In genomic region chr2:32926708-32927084, GRCh38 we compare ENCODE assay signal across 12 cellular contexts. TPM values are rescaled to one million over a fixed set of nuclear protein-coding genes. Genes with fewer than 3 reads are reported as not detected.
A peak's percentile ranks its signal among the peaks of the same experiment; 100 is the strongest.
DNase-seq lines count a peak whose midpoint lies in the region; ATAC-seq and TF ChIP-seq lines count a peak whose summit lies in the region.
"Had no signal": no experiment of that assay in that cellular context is flagged by ENCODE, and none has a peak within 500 bp of the region (broad histone marks: within the 10 kb centered on the region; RNA-seq: fewer than 3 reads in every experiment).

No MANE protein-coding gene starts in this region.

- H3K27me3 ChIP-seq in GM23248 (replicated peaks; ENCODE audit: insufficient read depth) (peaks cover 18% of the 10 kb centered on the region; the same call in 1 of the 2 replicates), neural progenitor cell (no peaks in the 10 kb centered on the region), prostate gland (replicated peaks; ENCODE audit: insufficient read depth) (no peaks in the 10 kb centered on the region)

- H3K27ac Mint-ChIP-seq in neural progenitor cell, result peak overlapping the region; percentile 34
- H3K27ac Mint-ChIP-seq: activated CD8-positive, alpha-beta memory T cell treated with anti-CD3 and anti-CD28 coated beads, Interleukin-2, amount 10 ng/mL, durations not matched to agents 7 days and 5 days; activated naive CD8-positive, alpha-beta T cell; natural killer cell had no signal

- H4K20me1 ChIP-seq in GM23248 (ENCODE audit: insufficient read depth) (no peaks in the 10 kb centered on the region), neural progenitor cell (ENCODE audit: low read depth) (no peaks in the 10 kb centered on the region)

- peaks cover 9% of the 10 kb centered on the region for H3K4me1 Mint-ChIP-seq in neural progenitor cell
- H3K4me1 Mint-ChIP-seq: activated CD8-positive, alpha-beta memory T cell treated with anti-CD3 and anti-CD28 coated beads, Interleukin-2, amount 10 ng/mL, durations not matched to agents 7 days and 5 days; natural killer cell had no signal

- H3K4me3 Mint-ChIP-seq in neural progenitor cell, result no peak overlapping the region
- H3K4me3 Mint-ChIP-seq: activated CD8-positive, alpha-beta memory T cell treated with anti-CD3 and anti-CD28 coated beads, Interleukin-2, amount 10 ng/mL, durations not matched to agents 7 days and 5 days; activated naive CD8-positive, alpha-beta T cell; natural killer cell had no signal

- TF ChIP-seq CTCF in neural progenitor cell (IDR thresholded peaks at IDR 0.05) (no peak), prostate gland (IDR thresholded peaks at IDR 0.05) (no peak)

- H3K27ac ChIP-seq in GM23248 (no peak overlapping the region), neural progenitor cell (no peak overlapping the region), prostate gland (no peak overlapping the region)

- H2AFZ ChIP-seq in GM23248 (no peak overlapping the region), neural progenitor cell (replicated peaks) (no peak overlapping the region)

- DNase-seq in GM23248 (peak; percentile 23), amniotic epithelial cell (ENCODE audit: low read depth) (peak; percentile 52), glomerular endothelial cell (ENCODE audit: extremely low read depth, low read depth, low spot score) (peak; percentile 80), neural progenitor cell (ENCODE audit: low spot score) (peak; percentile 55), HPDE6-E6E7 (ENCODE audit: extremely low spot score) (no peak), prostate gland (ENCODE audit: low spot score) (no peak)
- DNase-seq: natural killer cell; stimulated activated CD4-positive, alpha-beta T cell treated with anti-CD3 and anti-CD28 coated beads, Interleukin-15, amount 100 ng/mL, for 24 hours had no signal

- TF ChIP-seq POLR2A in prostate gland (IDR thresholded peaks at IDR 0.05), result no peak

- H3K9me2 ChIP-seq in GM23248 (ENCODE audit: insufficient read depth), result no peaks in the 10 kb centered on the region

- H3K9me3 ChIP-seq in GM23248 (ENCODE audit: low read depth), result no peaks in the 10 kb centered on the region
- H3K9me3 ChIP-seq in neural progenitor cell (ENCODE audit: low read depth), result no peaks in the 10 kb centered on the region
- no peaks in the 10 kb centered on the region for H3K9me3 ChIP-seq in prostate gland

- H3K36me3 ChIP-seq in GM23248 (ENCODE audit: low read depth) (no peaks in the 10 kb centered on the region), neural progenitor cell (no peaks in the 10 kb centered on the region), prostate gland (no peaks in the 10 kb centered on the region)

- intact Hi-C loops in prostate gland (cut with DNase I), result no loop called here

- H3K27me3 Mint-ChIP-seq in neural progenitor cell (ENCODE audit: insufficient read depth, low read depth), result peaks cover 12% of the 10 kb centered on the region

- ATAC-seq in GM21717 (IDR thresholded peaks at IDR 0.05; ENCODE audit: unreplicated experiment) (no peak), GM19452 (IDR thresholded peaks at IDR 0.05; ENCODE audit: unreplicated experiment) (no peak)
- ATAC-seq: activated CD8-positive, alpha-beta memory T cell treated with anti-CD3 and anti-CD28 coated beads, Interleukin-2, amount 10 ng/mL, durations not matched to agents 7 days and 5 days; natural killer cell had no signal

- H3K4me1 ChIP-seq in GM23248 (ENCODE audit: insufficient read depth) (no peaks in the 10 kb centered on the region), neural progenitor cell (no peaks in the 10 kb centered on the region), prostate gland (replicated peaks) (no peaks in the 10 kb centered on the region)

- H3K9ac ChIP-seq in GM23248, result no peak overlapping the region
- no peak overlapping the region for H3K9ac ChIP-seq in neural progenitor cell

- 30 to 49% methylated on average over 2 of the region's 2 CpGs for WGBS in GM23248 (ENCODE audit: low coverage in 1 of 2, low lambda C conversion rate in 2 of 2, missing lambda C conversion rate in 2 of 2), 2 experiments
- WGBS in prostate gland, result 40% methylated on average over 2 of the region's 2 CpGs

- H3F3A ChIP-seq in GM23248 (ENCODE audit: insufficient read depth), result no peaks in the 10 kb centered on the region
- no peaks in the 10 kb centered on the region for H3F3A ChIP-seq in neural progenitor cell (ENCODE audit: low read depth)

- peaks cover 3% of the 10 kb centered on the region for H3K9me3 Mint-ChIP-seq in neural progenitor cell
- H3K9me3 Mint-ChIP-seq: natural killer cell had no signal

- no peaks in the 10 kb centered on the region for H3K36me3 Mint-ChIP-seq in neural progenitor cell
- H3K36me3 Mint-ChIP-seq: activated CD8-positive, alpha-beta memory T cell treated with anti-CD3 and anti-CD28 coated beads, Interleukin-2, amount 10 ng/mL, durations not matched to agents 7 days and 5 days; activated naive CD8-positive, alpha-beta T cell; natural killer cell had no signal

- H3K4me3 ChIP-seq in GM23248, result no peak overlapping the region
- H3K4me3 ChIP-seq in neural progenitor cell, result no peak overlapping the region
- H3K4me3 ChIP-seq in prostate gland, result no peak overlapping the region

- H3K79me2 ChIP-seq in GM23248 (ENCODE audit: insufficient read depth) (no peaks in the 10 kb centered on the region), neural progenitor cell (ENCODE audit: low read depth) (no peaks in the 10 kb centered on the region)

- in situ Hi-C loops in GM23248 (cut with MboI), result no loop called here

- H3K4me2 ChIP-seq in GM23248 (ENCODE audit: unreplicated experiment), result no peak overlapping the region
- no peak overlapping the region for H3K4me2 ChIP-seq in neural progenitor cell

RNA-seq across cellular contexts. Expression of gene LTBP1, which starts 20.1 kb away (rescaled TPM):
- total RNA-seq in GM23248 (2014; rRNA removed; shearing (Covaris generic)), result 198 and 211 TPM in 2 replicates
- 154 and 157 TPM in 2 replicates for polyA plus RNA-seq in GM23248 (2016; fragmentation: Nextera tagmentation; extraction: Ambion mirVana)
- total RNA-seq in glomerular endothelial cell (63.4 and 79.6 TPM in 2 replicates), neural progenitor cell (ENCODE audit: low replicate concordance) (50.5 and 61.9 TPM in 2 replicates), prostate gland (10 to 100 TPM; 25.9 to 99.8 TPM)

Comparison
In these comparisons a context has a peak if more than half of its experiments do, and no peak if none do; other contexts are left out.
1. DNase-seq: peak in GM23248 (single experiment), amniotic epithelial cell (single experiment), glomerular endothelial cell (single experiment) and neural progenitor cell (single experiment); none in HPDE6-E6E7 (single experiment) and prostate gland (single experiment).